ENCODE assay signal across 10 cellular contexts in the genomic region with DNA sequence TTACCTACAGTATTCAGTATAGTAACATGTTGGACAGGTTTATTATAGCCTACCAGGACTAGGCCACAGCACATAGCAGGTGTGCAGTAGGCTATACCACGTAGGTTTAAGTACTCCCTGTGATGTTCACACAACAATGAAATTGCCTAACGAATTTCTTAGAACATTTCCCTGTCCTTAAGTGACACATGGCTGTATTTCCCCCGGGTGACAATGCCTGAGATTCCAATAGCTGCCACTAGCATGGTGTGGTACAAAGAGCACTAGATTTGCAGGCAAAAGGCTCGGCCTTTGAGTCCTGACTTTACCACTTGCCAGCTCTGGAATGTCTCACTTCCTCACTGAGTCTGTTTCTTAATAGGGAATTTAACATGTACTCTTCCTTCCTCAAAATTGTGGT. TPM values are rescaled to one million over a fixed set of nuclear protein-coding genes. Genes with fewer than 3 reads are reported as not detected.
DNase-seq lines count a peak whose midpoint lies in the region; ATAC-seq and TF ChIP-seq lines count a peak whose summit lies in the region.
"Had no signal": no experiment of that assay in that cellular context is flagged by ENCODE, and none has a peak within 500 bp of the region (broad histone marks: within the 10 kb centered on the region; RNA-seq: fewer than 3 reads in every experiment).

No MANE protein-coding gene starts in this region.

- no peaks in the 10 kb centered on the region for H3K4me1 Mint-ChIP-seq in H9
- no peaks in the 10 kb centered on the region for H3K4me1 Mint-ChIP-seq in chondrocyte (ENCODE audit: low read depth)
- peaks cover 5% of the 10 kb centered on the region for H3K4me1 Mint-ChIP-seq in memory B cell
- H3K4me1 Mint-ChIP-seq: stimulated activated naive CD8-positive, alpha-beta T cell treated with anti-CD3 and anti-CD28 coated beads, Interleukin-15, amount 100 ng/mL, for 72 hours had no signal

- no peak overlapping the region for H3K9ac ChIP-seq in H9 (ENCODE audit: extremely low read depth, insufficient read length, low read length)
- H3K9ac ChIP-seq: BLaER1 had no signal

- peak; percentile 35 for ATAC-seq in memory B cell (ENCODE audit: low read depth)
- ATAC-seq in HG03097 (IDR thresholded peaks at IDR 0.05; ENCODE audit: low FRiP score, unreplicated experiment), result no peak
- ATAC-seq: stimulated activated naive CD8-positive, alpha-beta T cell treated with anti-CD3 and anti-CD28 coated beads, Interleukin-15, amount 100 ng/mL, for 72 hours had no signal

- H3K4me1 ChIP-seq in H9 (ENCODE audit: insufficient read depth, low read length) (peaks cover 2% of the 10 kb centered on the region; the same call in 1 of the 2 replicates), tibial artery (peaks cover 0 to 31% (median 0%) of the 10 kb centered on the region in 4 donors)
- H3K4me1 ChIP-seq: BLaER1 had no signal

- no peak overlapping the region for H2BK5ac ChIP-seq in H9 (ENCODE audit: insufficient read length, low read length)

- H3K23ac ChIP-seq in H9 (ENCODE audit: insufficient read length, low read depth, low read length), result no peak overlapping the region

- H2BK12ac ChIP-seq in H9 (ENCODE audit: insufficient read length, low read depth, low read length), result no peak overlapping the region

- H3K36me3 ChIP-seq in tibial artery, result peaks cover 0 to 23% (median 22%) of the 10 kb centered on the region in 3 donors
- H3K36me3 ChIP-seq: BLaER1 had no signal

- H2AFZ ChIP-seq in H9 (ENCODE audit: low read length), result no peak overlapping the region

- H3K56ac ChIP-seq in H9 (ENCODE audit: insufficient read length, low read depth, low read length), result no peak overlapping the region

- no peak overlapping the region for H4K8ac ChIP-seq in H9 (replicated peaks; ENCODE audit: insufficient read length, low read depth, low read length)

- H3K4me3 Mint-ChIP-seq in H9 (no peak overlapping the region), chondrocyte (ENCODE audit: unreplicated experiment) (no peak overlapping the region), memory B cell (no peak overlapping the region)
- H3K4me3 Mint-ChIP-seq: stimulated activated naive CD8-positive, alpha-beta T cell treated with anti-CD3 and anti-CD28 coated beads, Interleukin-15, amount 100 ng/mL, for 72 hours had no signal

- no peak overlapping the region for H2BK20ac ChIP-seq in H9 (ENCODE audit: low read depth, low read length, poor library complexity, severe bottlenecking)

- H3K27me3 Mint-ChIP-seq in H9 (ENCODE audit: low read depth) (no peaks in the 10 kb centered on the region), chondrocyte (ENCODE audit: low read depth) (no peaks in the 10 kb centered on the region), memory B cell (peaks cover 3% of the 10 kb centered on the region)
- H3K27me3 Mint-ChIP-seq: stimulated activated naive CD8-positive, alpha-beta T cell treated with anti-CD3 and anti-CD28 coated beads, Interleukin-15, amount 100 ng/mL, for 72 hours had no signal

- H3K23me2 ChIP-seq in H9 (ENCODE audit: insufficient read length, low read depth, low read length, poor library complexity, severe bottlenecking), result no peaks in the 10 kb centered on the region

- no peaks in the 10 kb centered on the region for H3K27me3 ChIP-seq in H9 (ENCODE audit: insufficient read depth, low read length)
- no peaks in the 10 kb centered on the region for H3K27me3 ChIP-seq in tibial artery
- H3K27me3 ChIP-seq: BLaER1 had no signal

- H4K20me1 ChIP-seq in H9 (ENCODE audit: control insufficient read depth, insufficient read depth, insufficient read length), result no peaks in the 10 kb centered on the region
- H4K20me1 ChIP-seq: BLaER1 had no signal

- peak; percentile 27; the same call in 1 of the 3 replicates for TF ChIP-seq CTCF in H9 (conservative IDR thresholded peaks at IDR 0.05)
- TF ChIP-seq CTCF in chondrocyte (IDR thresholded peaks at IDR 0.05), result peak; percentile 23
- TF ChIP-seq CTCF in tibial artery (IDR thresholded peaks at IDR 0.05), result no peak

- H3K4me3 ChIP-seq in tibial artery, result no peak overlapping the region
- H3K4me3 ChIP-seq: BLaER1 had no signal

- H2BK15ac ChIP-seq in H9 (ENCODE audit: low read depth, low read length), result no peak overlapping the region

- H3K36me3 Mint-ChIP-seq in H9 (ENCODE audit: insufficient read depth in 1 of 3, low read depth in 3 of 3) (peaks cover 9 to 25% (median 23%) of the 10 kb centered on the region in 3 experiments), chondrocyte (ENCODE audit: low read depth) (peaks cover 22% of the 10 kb centered on the region), memory B cell (no peaks in the 10 kb centered on the region)

- no peak overlapping the region for H2BK120ac ChIP-seq in H9 (ENCODE audit: low read depth, low read length, poor library complexity, severe bottlenecking)

- DNase-seq in AG08395 (ENCODE audit: low spot score), result peak; percentile 9
- no peak for DNase-seq in H9
- no peak for DNase-seq in chondrocyte (ENCODE audit: low spot score)
- no peak for DNase-seq in memory B cell (ENCODE audit: low spot score in 2 of 2)
- no peak for DNase-seq in tibial artery
- no peak for DNase-seq in activated gamma-delta T cell (lab: John Stamatoyannopoulos, UW)
- no peak for DNase-seq in RPMI8226
- DNase-seq: stimulated activated naive CD8-positive, alpha-beta T cell treated with anti-CD3 and anti-CD28 coated beads, Interleukin-15, amount 100 ng/mL, for 72 hours had no signal

- H3T11ph ChIP-seq in H9 (ENCODE audit: low read length), result no peak overlapping the region

- H3K9me3 Mint-ChIP-seq in H9 (peaks cover 0 to 7% of the 10 kb centered on the region in 2 experiments; a peak in 3 of 5 replicates), chondrocyte (ENCODE audit: low read depth) (peaks cover 7% of the 10 kb centered on the region), memory B cell (peaks cover 5% of the 10 kb centered on the region)

- no peaks in the 10 kb centered on the region for H3K79me1 ChIP-seq in H9 (ENCODE audit: insufficient read depth, low read depth, low read length, poor library complexity, severe bottlenecking)

- no peak overlapping the region for H4K91ac ChIP-seq in H9 (ENCODE audit: insufficient read length, low read depth, low read length)

- no peak overlapping the region for H3K27ac ChIP-seq in H9 (ENCODE audit: insufficient read length, low read depth, low read length)
- no peak overlapping the region for H3K27ac ChIP-seq in tibial artery
- H3K27ac ChIP-seq: BLaER1 had no signal

- intact Hi-C loops in tibial artery (cut with DNase I; ENCODE audit: low total_unique reads), result no loop called here

- H3K4me2 ChIP-seq in H9 (ENCODE audit: insufficient read depth, insufficient read length, low read length), result no peak overlapping the region
- H3K4me2 ChIP-seq: BLaER1 had no signal

- no peaks in the 10 kb centered on the region for H3K79me2 ChIP-seq in H9 (ENCODE audit: insufficient read depth, low read length)

- no peak overlapping the region for H3K14ac ChIP-seq in H9 (ENCODE audit: insufficient read depth, low read length)

- H3K9me3 ChIP-seq in H9 (ENCODE audit: control insufficient read depth, low read depth, low read length) (no peaks in the 10 kb centered on the region), tibial artery (peaks cover 0 to 3% (median 1%) of the 10 kb centered on the region in 3 donors)

- no CpG with 5 or more reads among the region's 4 CpGs for WGBS in H9 (ENCODE audit: extremely low coverage, insufficient read length, low lambda C conversion rate)

- H3K27ac Mint-ChIP-seq in H9 (no peak overlapping the region), chondrocyte (ENCODE audit: unreplicated experiment) (no peak overlapping the region), memory B cell (no peak overlapping the region)
- H3K27ac Mint-ChIP-seq: stimulated activated naive CD8-positive, alpha-beta T cell treated with anti-CD3 and anti-CD28 coated beads, Interleukin-15, amount 100 ng/mL, for 72 hours had no signal

- no peak overlapping the region for H4K5ac ChIP-seq in H9 (ENCODE audit: insufficient read length, low read depth, low read length)

- H3K4ac ChIP-seq in H9 (ENCODE audit: low read depth, low read length), result no peak overlapping the region

- H3K18ac ChIP-seq in H9 (ENCODE audit: insufficient read length, low read depth, low read length), result no peak overlapping the region

- H2AK5ac ChIP-seq in H9 (ENCODE audit: insufficient read length, low read length), result no peak overlapping the region

RNA-seq across cellular contexts. Expression of a gene that starts 19.7 kb away (rescaled TPM):
- 12.9 and 14.3 TPM in 2 replicates for total RNA-seq in H9 (2021)
- 34.9 to 42.9 TPM (median 40.0 TPM) in 3 replicates for total RNA-seq in chondrocyte

RNA-seq across cellular contexts. Expression of a gene that starts 27.7 kb away (rescaled TPM):
- 90.6 and 93.4 TPM in 2 replicates for total RNA-seq in H9 (2021)
- total RNA-seq in chondrocyte, result 46.7 to 57.8 TPM (median 55.1 TPM) in 3 replicates

Comparison
In these comparisons a context has a peak if more than half of its experiments do, and no peak if none do; other contexts are left out.
1. CTCF ChIP-seq: peak in H9 (single experiment) and chondrocyte (single experiment); none in tibial artery (0 of 2).